Comparison of ENCODE assay signal across 8 cellular contexts in the genomic region with DNA sequence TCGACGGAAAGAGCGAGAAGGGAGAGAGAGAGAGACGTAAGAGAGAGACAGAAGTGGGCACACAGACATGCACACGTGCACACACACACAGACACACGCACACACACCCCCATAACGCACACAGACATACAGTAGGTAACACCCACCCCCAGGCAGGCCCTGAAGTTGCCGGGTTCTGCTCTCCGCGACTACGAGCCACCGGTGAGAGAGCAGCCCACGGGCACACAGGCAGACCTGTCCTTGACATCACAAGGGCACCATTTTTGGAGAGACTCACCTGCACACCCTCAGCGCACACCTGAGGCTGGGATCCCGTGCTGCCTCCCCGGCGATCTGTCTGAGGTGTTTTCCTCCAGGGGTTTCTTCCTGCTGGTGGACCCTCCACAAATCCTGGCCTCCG.
"Had no signal": no experiment of that assay in that cellular context is flagged by ENCODE, and none has a peak within 500 bp of the region (broad histone marks: within the 10 kb centered on the region; RNA-seq: fewer than 3 reads in every experiment).

No MANE protein-coding gene starts in this region.

- ATAC-seq: HCT116, HepG2, K562 had no signal

- H3K4me3 ChIP-seq: HAP-1, K562 had no signal

- H3K27ac ChIP-seq: HL-60 had no signal

- DNase-seq: GOT3, H7, HFFc6 had no signal

- H3K4me1 ChIP-seq: HAP-1 had no signal

- H3K9me3 ChIP-seq: HAP-1 had no signal

- H3K36me3 ChIP-seq: HAP-1 had no signal

- FAIRE-seq: HepG2, K562 had no signal
